15 cellular contexts compared by ENCODE assay signal in genomic region chr9:135888126-135888765, GRCh38. TPM values are rescaled to one million over a fixed set of nuclear protein-coding genes. Genes with fewer than 3 reads are reported as not detected.
DNase-seq lines count a peak whose midpoint lies in the region; ATAC-seq, FAIRE-seq and TF ChIP-seq lines count a peak whose summit lies in the region.
"Had no signal": no experiment of that assay in that cellular context is flagged by ENCODE, and none has a peak within 500 bp of the region (broad histone marks: within the 10 kb centered on the region; RNA-seq: fewer than 3 reads in every experiment).

No MANE protein-coding gene starts in this region.

- H3K4me3 ChIP-seq in BLaER1 (peak overlapping the region; percentile 59), iPS-20b (ENCODE audit: low read length) (no peak overlapping the region)
- H3K4me3 ChIP-seq: neural progenitor cell had no signal

- H3K27me3 ChIP-seq in BLaER1 (no peaks in the 10 kb centered on the region), iPS-20b (ENCODE audit: insufficient read depth, low read length) (no peaks in the 10 kb centered on the region)
- H3K27me3 ChIP-seq: neural progenitor cell, Peyer's patch had no signal

- H3K9ac ChIP-seq in BLaER1 (peak overlapping the region; percentile 82), iPS-20b (ENCODE audit: low read depth, low read length) (0 out of 2 replicates have a peak overlapping the region, but pooled peaks have one; percentile 35)
- H3K9ac ChIP-seq: neural progenitor cell had no signal

- H4K20me1 ChIP-seq in BLaER1, result peaks cover 100% of the 10 kb centered on the region

- H3K4me3 Mint-ChIP-seq in activated T-helper 17 cell treated with anti-CD3 and anti-CD28 coated beads, Interleukin-2, amount 50 U/mL, for 72 hours, result peak overlapping the region; percentile 69
- H3K4me3 Mint-ChIP-seq: neural progenitor cell had no signal

- no peaks in the 10 kb centered on the region for H3K36me3 ChIP-seq in BLaER1
- no peaks in the 10 kb centered on the region for H3K36me3 ChIP-seq in iPS-20b (ENCODE audit: insufficient read depth, low read depth, low read length)
- H3K36me3 ChIP-seq: neural progenitor cell, Peyer's patch had no signal

- FAIRE-seq in GM12891 (lab: Jason Lieb, UNC), result peak; percentile 5
- FAIRE-seq: kidney had no signal

- peaks cover 96% of the 10 kb centered on the region for H3K4me1 ChIP-seq in BLaER1
- H3K4me1 ChIP-seq in iPS-20b (ENCODE audit: insufficient read depth, low read length), result peaks cover 32% of the 10 kb centered on the region

- no peaks in the 10 kb centered on the region for H3K27me3 Mint-ChIP-seq in activated T-helper 17 cell treated with anti-CD3 and anti-CD28 coated beads, Interleukin-2, amount 50 U/mL, for 72 hours
- H3K27me3 Mint-ChIP-seq: IgD-negative memory B cell had no signal

- H3K9me3 ChIP-seq in BLaER1 (no peaks in the 10 kb centered on the region), iPS-20b (ENCODE audit: insufficient read depth, low read depth, low read length) (no peaks in the 10 kb centered on the region)
- H3K9me3 ChIP-seq: Peyer's patch had no signal

- peaks cover 4% of the 10 kb centered on the region for H3K36me3 Mint-ChIP-seq in activated T-helper 17 cell treated with anti-CD3 and anti-CD28 coated beads, Interleukin-2, amount 50 U/mL, for 72 hours (ENCODE audit: low read depth)

- peak overlapping the region; percentile 90 for H3K27ac Mint-ChIP-seq in activated T-helper 17 cell treated with anti-CD3 and anti-CD28 coated beads, Interleukin-2, amount 50 U/mL, for 72 hours

- no peaks in the 10 kb centered on the region for H3K9me3 Mint-ChIP-seq in activated T-helper 17 cell treated with anti-CD3 and anti-CD28 coated beads, Interleukin-2, amount 50 U/mL, for 72 hours
- H3K9me3 Mint-ChIP-seq: IgD-negative memory B cell had no signal

- no peak for ATAC-seq in activated T-helper 17 cell treated with anti-CD3 and anti-CD28 coated beads, Interleukin-2, amount 50 U/mL, for 72 hours (replicated peaks)
- no peak for ATAC-seq in GM21423 (IDR thresholded peaks at IDR 0.05; ENCODE audit: unreplicated experiment)

- DNase-seq in GM12891 (ENCODE audit: insufficient read length, low spot score), result no peak
- DNase-seq in HUDEP-2 (lab: John Stamatoyannopoulos, UW; ENCODE audit: unreplicated experiment in 76 of 76), result no peak
- DNase-seq in stimulated activated CD4-positive, alpha-beta T cell treated with anti-CD3 and anti-CD28 coated beads, Interleukin-4, amount 100 ng/mL, for 24 hours, result no peak
- no peak for DNase-seq in DMS79 (lab: John Stamatoyannopoulos, UW)
- DNase-seq: GOT3, kidney, NCI-H2029 treated with DMSO at 0.1 percent for 48 hours had no signal

- peaks cover 72% of the 10 kb centered on the region for H3K4me1 Mint-ChIP-seq in activated T-helper 17 cell treated with anti-CD3 and anti-CD28 coated beads, Interleukin-2, amount 50 U/mL, for 72 hours

- peak overlapping the region; percentile 89 for H3K27ac ChIP-seq in BLaER1
- H3K27ac ChIP-seq in iPS-20b (ENCODE audit: low read length), result no peak overlapping the region
- H3K27ac ChIP-seq: C4-2B, neural progenitor cell had no signal

- peak overlapping the region; percentile 99 for H3K4me2 ChIP-seq in BLaER1
- H3K4me2 ChIP-seq: neural progenitor cell had no signal

- TF ChIP-seq POLR2A in GM12891 (IDR thresholded peaks at IDR 0.05; ENCODE audit: low read depth, low read length), result no peak

TF ChIP-seq in GM12891, 5 proteins besides CTCF, POLR2A, EP300 and RAD21:
- TF ChIP-seq SPI1 (IDR thresholded peaks at IDR 0.05; ENCODE audit: low read depth, low read length) (no peak), POLR2AphosphoS5 (IDR thresholded peaks at IDR 0.05; ENCODE audit: low read depth, low read length) (no peak), TAF1 (IDR thresholded peaks at IDR 0.05; ENCODE audit: low read depth, low read length) (no peak), PAX5 (IDR thresholded peaks at IDR 0.05; ENCODE audit: insufficient read depth, low read length, severe bottlenecking) (no peak), POU2F2 (IDR thresholded peaks at IDR 0.05; ENCODE audit: low read depth, low read length) (no peak)

RNA-seq across cellular contexts. Expression of gene CAMSAP1, which starts 19.1 kb away (rescaled TPM):
- polyA plus RNA-seq in GM12891 (2012; ENCODE audit: low read depth, missing spikeins), result 7.8 TPM
- 10 to 100 TPM; 37.8 to 46.2 TPM for total RNA-seq in activated T-helper 17 cell treated with anti-CD3 and anti-CD28 coated beads, Interleukin-2, amount 50 U/mL, for 72 hours
